19 cellular contexts compared by ENCODE assay signal in genomic region chr2:67165141-67165990, GRCh38.
DNase-seq lines count a peak whose midpoint lies in the region; ATAC-seq and TF ChIP-seq lines count a peak whose summit lies in the region.
"Had no signal": no experiment of that assay in that cellular context is flagged by ENCODE, and none has a peak within 500 bp of the region (broad histone marks: within the 10 kb centered on the region; RNA-seq: fewer than 3 reads in every experiment).

No MANE protein-coding gene starts in this region.

- H3K36me3 ChIP-seq in endodermal cell (ENCODE audit: control insufficient read depth, insufficient read depth, low read length), result no peaks in the 10 kb centered on the region
- H3K36me3 ChIP-seq: MG63, Peyer's patch, SJSA1 had no signal

- TF ChIP-seq CTCF in mesothelial cell of epicardium (IDR thresholded peaks at IDR 0.05; ENCODE audit: unreplicated experiment) (no peak), endodermal cell (conservative IDR thresholded peaks at IDR 0.05) (no peak)

- WGBS in endodermal cell (ENCODE audit: insufficient coverage in 1 of 2, insufficient read length in 1 of 2), 2 experiments, result 82% methylated on average over 3 of the region's 3 CpGs; no CpG with 5 or more reads in 1 of the 2 experiments

- peaks cover 5% of the 10 kb centered on the region for H3K9me3 ChIP-seq in endodermal cell (ENCODE audit: control insufficient read depth, low read length)
- H3K9me3 ChIP-seq: MG63, Peyer's patch, SJSA1 had no signal

- no peak overlapping the region for H3K27ac ChIP-seq in endodermal cell (ENCODE audit: low read depth, low read length)
- H3K27ac ChIP-seq: A549, Peyer's patch, SJSA1 had no signal

- POLR2A ChIA-PET in HEK293T (lab: Yijun Ruan, JAX), result no interaction called here

- H3K27me3 ChIP-seq in endodermal cell (ENCODE audit: control insufficient read depth, insufficient read depth, low read length, poor library complexity, severe bottlenecking), result no peaks in the 10 kb centered on the region
- H3K27me3 ChIP-seq: MG63, Peyer's patch, SJSA1 had no signal

- H3K36me3 Mint-ChIP-seq in mesothelial cell of epicardium (no peaks in the 10 kb centered on the region), endodermal cell (ENCODE audit: low read depth) (no peaks in the 10 kb centered on the region)
- no peaks in the 10 kb centered on the region for H3K36me3 Mint-ChIP-seq in activated naive CD8-positive, alpha-beta T cell treated with anti-CD3 and anti-CD28 coated beads, Interleukin-2, amount 50 U/mL, for 24 hours (ENCODE audit: low read depth)

- H3K27me3 Mint-ChIP-seq in mesothelial cell of epicardium (ENCODE audit: low read depth) (no peaks in the 10 kb centered on the region), endodermal cell (ENCODE audit: insufficient read depth) (no peaks in the 10 kb centered on the region)
- H3K27me3 Mint-ChIP-seq in activated naive CD8-positive, alpha-beta T cell treated with anti-CD3 and anti-CD28 coated beads, Interleukin-2, amount 50 U/mL, for 24 hours, result no peaks in the 10 kb centered on the region
- H3K27me3 Mint-ChIP-seq: CD4-positive, alpha-beta T cell had no signal

- no peaks in the 10 kb centered on the region for H3K4me1 ChIP-seq in endodermal cell (ENCODE audit: control insufficient read depth, insufficient read depth, low read length)
- H3K4me1 ChIP-seq: A549, Peyer's patch had no signal

- no peak overlapping the region for H3K9ac ChIP-seq in endodermal cell (ENCODE audit: extremely low read depth, low read length, poor library complexity, severe bottlenecking)

- peaks cover 12% of the 10 kb centered on the region for H3K9me3 Mint-ChIP-seq in mesothelial cell of epicardium
- peaks cover 6% of the 10 kb centered on the region for H3K9me3 Mint-ChIP-seq in endodermal cell
- peaks cover 17% of the 10 kb centered on the region for H3K9me3 Mint-ChIP-seq in activated naive CD8-positive, alpha-beta T cell treated with anti-CD3 and anti-CD28 coated beads, Interleukin-2, amount 50 U/mL, for 24 hours

- DNase-seq in HEK293T (ENCODE audit: extremely low spot score) (no peak), NCI-H1417 treated with DMSO at 0.1 percent for 48 hours (lab: John Stamatoyannopoulos, UW) (peak; percentile 87), NCI-H748 treated with DMSO at 0.1 percent for 48 hours (lab: John Stamatoyannopoulos, UW) (peak; percentile 18), mesothelial cell of epicardium (ENCODE audit: low spot score in 2 of 2, unreplicated experiment in 2 of 2) (no peak), endodermal cell (no peak)
- DNase-seq in activated naive CD8-positive, alpha-beta T cell treated with anti-CD3 and anti-CD28 coated beads, Interleukin-2, amount 50 U/mL, for 24 hours, result no peak
- DNase-seq: Calu3; CD4-positive, alpha-beta T cell; MG63; NCI-H1048; NCI-H1694; NCI-H2107; NCI-H345; NCI-H524 treated with DMSO at 0.1 percent for 48 hours; NK-92 treated with Interleukin-12 subunit alpha and Interleukin-12 subunit beta, amount 100 ng/mL, for 24 hours; Peyer's patch had no signal

- CTCF ChIA-PET in HEK293T (lab: Yijun Ruan, JAX), result no interaction called here

- H3K4me1 Mint-ChIP-seq in mesothelial cell of epicardium (peaks cover 19% of the 10 kb centered on the region), endodermal cell (peaks cover 3% of the 10 kb centered on the region)
- no peaks in the 10 kb centered on the region for H3K4me1 Mint-ChIP-seq in activated naive CD8-positive, alpha-beta T cell treated with anti-CD3 and anti-CD28 coated beads, Interleukin-2, amount 50 U/mL, for 24 hours

- no peak overlapping the region for H3K4me3 Mint-ChIP-seq in mesothelial cell of epicardium
- H3K4me3 Mint-ChIP-seq in endodermal cell, result no peak overlapping the region
- H3K4me3 Mint-ChIP-seq in activated naive CD8-positive, alpha-beta T cell treated with anti-CD3 and anti-CD28 coated beads, Interleukin-2, amount 50 U/mL, for 24 hours, result no peak overlapping the region
- H3K4me3 Mint-ChIP-seq: CD4-positive, alpha-beta T cell had no signal

- peak overlapping the region; percentile 62 for H3K27ac Mint-ChIP-seq in mesothelial cell of epicardium
- no peak overlapping the region for H3K27ac Mint-ChIP-seq in endodermal cell
- no peak overlapping the region for H3K27ac Mint-ChIP-seq in activated naive CD8-positive, alpha-beta T cell treated with anti-CD3 and anti-CD28 coated beads, Interleukin-2, amount 50 U/mL, for 24 hours
- H3K27ac Mint-ChIP-seq: CD4-positive, alpha-beta T cell had no signal

- no peak overlapping the region for H3K4me3 ChIP-seq in endodermal cell (ENCODE audit: low read length)
- H3K4me3 ChIP-seq: A549, MG63, Peyer's patch, SJSA1 had no signal

- no peak for ATAC-seq in activated naive CD8-positive, alpha-beta T cell treated with anti-CD3 and anti-CD28 coated beads, Interleukin-2, amount 50 U/mL, for 24 hours
- ATAC-seq in GM21367 (IDR thresholded peaks at IDR 0.05; ENCODE audit: unreplicated experiment), result no peak
- ATAC-seq: A549 had no signal

TF ChIP-seq in HEK293T, 16 proteins besides CTCF, POLR2A, EP300 and RAD21:
- TF ChIP-seq L3MBTL2 (conservative IDR thresholded peaks at IDR 0.05) (no peak), BHLHE40 (IDR thresholded peaks at IDR 0.05; ENCODE audit: borderline replicate concordance) (no peak), ELF4 (IDR thresholded peaks at IDR 0.05) (no peak), PKNOX1 (IDR thresholded peaks at IDR 0.05) (peak; percentile 39), HDGF (IDR thresholded peaks at IDR 0.05; ENCODE audit: borderline replicate concordance) (no peak)
TF ChIP-seq in HEK293T: peak in this region for 1.

Comparison
In these comparisons a context has a peak if more than half of its experiments do, and no peak if none do; other contexts are left out.
1. DNase-seq: peak in NCI-H1417 treated with DMSO at 0.1 percent for 48 hours (single experiment) and NCI-H748 treated with DMSO at 0.1 percent for 48 hours (single experiment); none in HEK293T (single experiment), mesothelial cell of epicardium (0 of 2), endodermal cell (single experiment) and activated naive CD8-positive, alpha-beta T cell treated with anti-CD3 and anti-CD28 coated beads, Interleukin-2, amount 50 U/mL, for 24 hours (single experiment).